8 cellular contexts compared by ENCODE assay signal in genomic region chr9:131395027-131395744, GRCh38. TPM values are rescaled to one million over a fixed set of nuclear protein-coding genes. Genes with fewer than 3 reads are reported as not detected.
DNase-seq lines count a peak whose midpoint lies in the region; ATAC-seq, FAIRE-seq and TF ChIP-seq lines count a peak whose summit lies in the region.

No MANE protein-coding gene starts in this region.

- H3K4me3 Mint-ChIP-seq in activated CD4-positive, alpha-beta memory T cell treated with anti-CD3 and anti-CD28 coated beads, Interleukin-2, amount 10 ng/mL, durations not matched to agents 7 days and 5 days = peak overlapping the region; percentile 81

- peaks cover 58% of the 10 kb centered on the region for H3K4me1 Mint-ChIP-seq in activated CD4-positive, alpha-beta memory T cell treated with anti-CD3 and anti-CD28 coated beads, Interleukin-2, amount 10 ng/mL, durations not matched to agents 7 days and 5 days

- H3K4me1 ChIP-seq in muscle layer of duodenum (ENCODE audit: control insufficient read depth in 1 of 2, insufficient read depth in 2 of 2, low read length in 2 of 2) = peaks cover 26 to 38% of the 10 kb centered on the region in 2 donors
- peaks cover 42% of the 10 kb centered on the region for H3K4me1 ChIP-seq in stomach smooth muscle (ENCODE audit: control insufficient read depth, insufficient read depth, low read length)

- DNase-seq in GM10266 (ENCODE audit: extremely low spot score) (peak; percentile 78), MG63 (no peak), HTR-8/SVneo (ENCODE audit: insufficient read length, low spot score) (no peak)
- peak; percentile 78 for DNase-seq in activated CD4-positive, alpha-beta memory T cell treated with anti-CD3 and anti-CD28 coated beads, Interleukin-2, amount 10 ng/mL, durations not matched to agents 7 days and 5 days
- peak; percentile 60 for DNase-seq in effector CD8-positive, alpha-beta T cell (lab: John Stamatoyannopoulos, UW)

- H3K27ac Mint-ChIP-seq in activated CD4-positive, alpha-beta memory T cell treated with anti-CD3 and anti-CD28 coated beads, Interleukin-2, amount 10 ng/mL, durations not matched to agents 7 days and 5 days = peak overlapping the region; percentile 92

- H3K27ac ChIP-seq in muscle layer of duodenum (ENCODE audit: low read length) (peak overlapping the region; percentile 94), stomach smooth muscle (ENCODE audit: low read length) (peak overlapping the region; percentile 78)

- POLR2A ChIA-PET in activated CD4-positive, alpha-beta memory T cell treated with anti-CD3 and anti-CD28 coated beads, Interleukin-2, amount 10 ng/mL, durations not matched to agents 7 days and 5 days (lab: Charles Lee) = interaction anchor here (1.0 to 5.9 kb wide), 3 partner anchors 11 to 23 kb away, joined by 4 to 42 read pairs (median 6); no protein-coding TSS in a partner anchor

- H3K36me3 Mint-ChIP-seq in activated CD4-positive, alpha-beta memory T cell treated with anti-CD3 and anti-CD28 coated beads, Interleukin-2, amount 10 ng/mL, durations not matched to agents 7 days and 5 days (ENCODE audit: low read depth) = peaks cover 16% of the 10 kb centered on the region

- H3K27me3 Mint-ChIP-seq in activated CD4-positive, alpha-beta memory T cell treated with anti-CD3 and anti-CD28 coated beads, Interleukin-2, amount 10 ng/mL, durations not matched to agents 7 days and 5 days = peaks cover 7% of the 10 kb centered on the region

- FAIRE-seq in HTR-8/SVneo (lab: Jason Lieb, UNC) = no peak

- H3K9me3 ChIP-seq in MG63 = no peaks in the 10 kb centered on the region
- H3K9me3 ChIP-seq in muscle layer of duodenum (ENCODE audit: control insufficient read depth in 1 of 2, low read length in 2 of 2) = no peaks in the 10 kb centered on the region
- no peaks in the 10 kb centered on the region for H3K9me3 ChIP-seq in stomach smooth muscle (ENCODE audit: control insufficient read depth in 2 of 2, low read length in 2 of 2)

- H3K9ac ChIP-seq in stomach smooth muscle (ENCODE audit: low read length in 2 of 2) = peak overlapping the region; percentile 64 to 89

- no peaks in the 10 kb centered on the region for H3K9me3 Mint-ChIP-seq in activated CD4-positive, alpha-beta memory T cell treated with anti-CD3 and anti-CD28 coated beads, Interleukin-2, amount 10 ng/mL, durations not matched to agents 7 days and 5 days

- H3K36me3 ChIP-seq in MG63 (peaks cover 16% of the 10 kb centered on the region), muscle layer of duodenum (ENCODE audit: control insufficient read depth in 1 of 2, insufficient read depth in 2 of 2, low read length in 2 of 2) (peaks cover 0 to 5% of the 10 kb centered on the region in 2 donors), stomach smooth muscle (ENCODE audit: control insufficient read depth in 2 of 2, insufficient read depth in 2 of 2, low read length in 2 of 2) (no peaks in the 10 kb centered on the region)

- CTCF ChIA-PET in activated CD4-positive, alpha-beta memory T cell treated with anti-CD3 and anti-CD28 coated beads, Interleukin-2, amount 10 ng/mL, durations not matched to agents 7 days and 5 days (lab: Charles Lee) = interaction anchor here (1.7 kb wide), 1 partner anchor 22 kb away, joined by 4 read pairs; no protein-coding TSS in a partner anchor

- H3K27me3 ChIP-seq in MG63 = no peaks in the 10 kb centered on the region
- H3K27me3 ChIP-seq in muscle layer of duodenum (ENCODE audit: low read depth, low read length) = no peaks in the 10 kb centered on the region
- H3K27me3 ChIP-seq in stomach smooth muscle (ENCODE audit: control insufficient read depth in 1 of 2, insufficient read depth in 2 of 2, low read length in 2 of 2) = no peaks in the 10 kb centered on the region

- no peak for TF ChIP-seq CTCF in GM10266 (IDR thresholded peaks at IDR 0.05; ENCODE audit: control insufficient read depth, insufficient read depth, low read depth, missing control alignments)

- H3K4me3 ChIP-seq in MG63 = peak overlapping the region; percentile 78
- H3K4me3 ChIP-seq in muscle layer of duodenum (ENCODE audit: low read depth in 1 of 2, low read length in 2 of 2) = peak overlapping the region; percentile 69 to 71
- H3K4me3 ChIP-seq in stomach smooth muscle (ENCODE audit: low read length in 2 of 2) = peak overlapping the region; percentile 71 to 74

- ATAC-seq in HG03469 (IDR thresholded peaks at IDR 0.05; ENCODE audit: unreplicated experiment) = no peak

RNA-seq across cellular contexts. Expression of gene PRRC2B, which starts 1.3 kb away (rescaled TPM):
- 24.0 and 39.2 TPM in 2 replicates for total RNA-seq in MG63 (2014; rRNA removed; shearing (Covaris generic); ENCODE audit: low replicate concordance)
- 100 to 1,000 TPM; 178 to 190 TPM for total RNA-seq in activated CD4-positive, alpha-beta memory T cell treated with anti-CD3 and anti-CD28 coated beads, Interleukin-2, amount 10 ng/mL, durations not matched to agents 7 days and 5 days

Comparison
In these comparisons a context has a peak if more than half of its experiments do, and no peak if none do; other contexts are left out.
1. DNase-seq: peak in GM10266 (single experiment), activated CD4-positive, alpha-beta memory T cell treated with anti-CD3 and anti-CD28 coated beads, Interleukin-2, amount 10 ng/mL, durations not matched to agents 7 days and 5 days (single experiment) and effector CD8-positive, alpha-beta T cell (single experiment); none in MG63 (single experiment) and HTR-8/SVneo (single experiment).
2. Peak in every context shown above with its lines, with median percentiles within 50 percentile points of each other: H3K4me3 ChIP-seq.